8 cellular contexts compared by ENCODE assay signal in the genomic region with DNA sequence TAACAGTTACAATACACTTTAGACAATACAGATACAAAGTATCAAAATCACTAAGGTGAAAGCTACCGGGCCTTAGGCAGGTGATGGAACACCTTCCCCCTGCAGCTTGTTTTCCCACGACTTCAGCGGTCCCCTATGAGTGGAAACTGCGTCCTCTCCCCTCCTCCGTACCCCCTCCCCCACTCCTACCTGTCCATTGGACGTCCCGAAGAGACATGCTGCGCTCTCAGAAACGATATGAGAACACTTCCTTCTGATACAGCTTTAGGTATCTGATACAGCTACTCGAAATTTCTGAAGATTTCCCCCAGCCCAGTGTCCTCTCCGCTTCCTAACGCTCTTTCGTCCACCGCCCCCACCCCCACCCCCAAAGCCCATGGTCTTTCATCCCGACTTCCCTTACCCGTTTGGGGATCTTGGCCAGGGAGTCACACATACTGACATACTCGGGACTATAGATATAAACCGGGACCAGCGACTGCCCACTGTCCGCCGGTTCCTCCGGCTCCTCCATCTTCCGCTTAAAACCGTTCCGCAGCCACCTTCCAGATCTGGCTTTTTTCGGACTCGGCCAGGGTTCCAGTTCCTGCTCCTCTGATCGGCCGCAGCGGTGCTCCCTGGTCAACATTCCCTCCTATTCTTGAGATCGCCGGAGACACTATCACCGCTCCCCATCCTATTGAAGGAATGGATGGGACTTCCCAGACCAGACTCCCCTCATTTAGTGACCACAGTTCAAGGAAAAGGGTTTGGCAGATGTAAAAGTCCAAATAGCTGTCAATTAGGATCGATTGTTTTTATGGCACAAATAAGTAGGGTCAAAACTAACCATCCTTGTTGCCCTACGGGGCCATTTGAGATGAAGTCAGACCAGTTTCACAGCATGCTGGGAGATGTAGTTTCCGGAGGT. TPM values are rescaled to one million over a fixed set of nuclear protein-coding genes. Genes with fewer than 3 reads are reported as not detected.
DNase-seq lines count a peak whose midpoint lies in the region; ATAC-seq and TF ChIP-seq lines count a peak whose summit lies in the region.

A gene (minus strand): TSS at position 596 of the 910 bp plus-strand sequence. CDS start 82 bp downstream, at position 514.

- H3K4me3 ChIP-seq in breast epithelium: peak within 1 kb of the TSS; percentile 57 to 66 (median 59)
- peak within 1 kb of the TSS; percentile 80 for H3K4me3 ChIP-seq in iPS-18c (ENCODE audit: insufficient read depth, low read depth, low read length)
- peak within 1 kb of the TSS; percentile 70 for H3K4me3 ChIP-seq in skeletal muscle cell (ENCODE audit: low read depth, low read length)

- peaks cover 0 to 33% of the 10 kb centered on the region in 2 donors for H3K27me3 ChIP-seq in breast epithelium

- no peak for TF ChIP-seq POLR2A in breast epithelium (IDR thresholded peaks at IDR 0.05)

- no peaks in the 10 kb centered on the region for H3K36me3 ChIP-seq in breast epithelium

- no peak for TF ChIP-seq CTCF in breast epithelium (IDR thresholded peaks at IDR 0.05)

- H3K4me1 ChIP-seq in breast epithelium: no peaks in the 10 kb centered on the region

- peak; percentile 97 for ATAC-seq in GM18867 (IDR thresholded peaks at IDR 0.05; ENCODE audit: unreplicated experiment)
- ATAC-seq in HG03064 (IDR thresholded peaks at IDR 0.05; ENCODE audit: low read depth, unreplicated experiment): peak; percentile 93

- intact Hi-C loops in breast epithelium (cut with DNase I; ENCODE audit: low total_unique reads): no loop called here

- peak; percentile 67 for DNase-seq in AG08395 (ENCODE audit: low spot score)
- peak; percentile 58 to 83 for DNase-seq in NCI-H2081 (lab: John Stamatoyannopoulos, UW)
- peak; percentile 57 for DNase-seq in T1000 (lab: John Stamatoyannopoulos, UW)
- DNase-seq in breast epithelium (ENCODE audit: low spot score in 2 of 2): peak; percentile 31 to 54
- peak; percentile 53 for DNase-seq in skeletal muscle cell (ENCODE audit: low read depth)

- H3K27ac ChIP-seq in breast epithelium: peak within 1 kb of the TSS; percentile 79 to 83

- H3K9me3 ChIP-seq in breast epithelium (no peaks in the 10 kb centered on the region), iPS-18c (ENCODE audit: control insufficient read depth, insufficient read depth, low read length) (peaks cover 2% of the 10 kb centered on the region)

RNA-seq across cellular contexts. Expression of the gene that starts here (rescaled TPM):
- 10 to 100 TPM; 29.1 to 62.6 (median 51.5) TPM for total RNA-seq in breast epithelium

Comparison
In these comparisons a context has a peak if more than half of its experiments do, and no peak if none do; other contexts are left out.
1. Peak in every context shown above with its lines: DNase-seq, ATAC-seq, H3K4me3 ChIP-seq and H3K27ac ChIP-seq.